12 cellular contexts compared by ENCODE assay signal in genomic region chr6:13455604-13456003, GRCh38. TPM values are rescaled to one million over a fixed set of nuclear protein-coding genes. Genes with fewer than 3 reads are reported as not detected.
DNase-seq lines count a peak whose midpoint lies in the region; ATAC-seq and FAIRE-seq lines count a peak whose summit lies in the region.
"Had no signal": no experiment of that assay in that cellular context is flagged by ENCODE, and none has a peak within 500 bp of the region (broad histone marks: within the 10 kb centered on the region; RNA-seq: fewer than 3 reads in every experiment).

No MANE protein-coding gene starts in this region.

- no peak for ATAC-seq in activated T-helper 17 cell treated with anti-CD3 and anti-CD28 coated beads, Interleukin-2, amount 50 U/mL, for 72 hours (replicated peaks)

- H3K4me1 Mint-ChIP-seq in activated T-cell treated with anti-CD3 and anti-CD28 coated beads, Interleukin-2, amount 50 U/mL, for 24 hours (ENCODE audit: low read depth) = peaks cover 86% of the 10 kb centered on the region
- peaks cover 16% of the 10 kb centered on the region for H3K4me1 Mint-ChIP-seq in activated T-helper 17 cell treated with anti-CD3 and anti-CD28 coated beads, Interleukin-2, amount 50 U/mL, for 72 hours

- peak overlapping the region; percentile 98 for H3K27ac ChIP-seq in stomach smooth muscle (ENCODE audit: low read length)
- H3K27ac ChIP-seq: SJCRH30 had no signal

- DNase-seq in activated T-cell treated with anti-CD3 and anti-CD28 coated beads, Interleukin-2, amount 50 U/mL, for 24 hours = no peak
- no peak for DNase-seq in activated T-cell treated with anti-CD3 and anti-CD28 coated beads, Interleukin-2, amount 50 U/mL, for 48 hours
- DNase-seq in GOT3 (lab: John Stamatoyannopoulos, UW) = no peak
- no peak for DNase-seq in RCC 7860 (ENCODE audit: low spot score)
- DNase-seq in MV-4-11 (lab: John Stamatoyannopoulos, UW) = no peak
- DNase-seq: NCI-H2227 treated with DMSO at 0.1 percent for 48 hours, SJCRH30 had no signal

- no peak for FAIRE-seq in RCC 7860 (lab: Jason Lieb, UNC)
- FAIRE-seq: H54, keratinocyte had no signal

- no peaks in the 10 kb centered on the region for H3K9me3 Mint-ChIP-seq in activated T-cell treated with anti-CD3 and anti-CD28 coated beads, Interleukin-2, amount 50 U/mL, for 24 hours
- no peaks in the 10 kb centered on the region for H3K9me3 Mint-ChIP-seq in activated T-helper 17 cell treated with anti-CD3 and anti-CD28 coated beads, Interleukin-2, amount 50 U/mL, for 72 hours

- H3K27me3 Mint-ChIP-seq in activated T-cell treated with anti-CD3 and anti-CD28 coated beads, Interleukin-2, amount 50 U/mL, for 24 hours = no peaks in the 10 kb centered on the region
- no peaks in the 10 kb centered on the region for H3K27me3 Mint-ChIP-seq in activated T-helper 17 cell treated with anti-CD3 and anti-CD28 coated beads, Interleukin-2, amount 50 U/mL, for 72 hours

- no peaks in the 10 kb centered on the region for H3K36me3 ChIP-seq in stomach smooth muscle (ENCODE audit: control insufficient read depth in 2 of 2, insufficient read depth in 2 of 2, low read length in 2 of 2)
- H3K36me3 ChIP-seq: SJCRH30 had no signal

- H3K4me1 ChIP-seq in stomach smooth muscle (ENCODE audit: control insufficient read depth, insufficient read depth, low read length) = peaks cover 74% of the 10 kb centered on the region

- H3K9ac ChIP-seq in stomach smooth muscle (ENCODE audit: low read length in 2 of 2) = peak overlapping the region; percentile 16 to 69

- H3K9me3 ChIP-seq in stomach smooth muscle (ENCODE audit: control insufficient read depth in 2 of 2, low read length in 2 of 2) = no peaks in the 10 kb centered on the region
- H3K9me3 ChIP-seq: SJCRH30 had no signal

- peaks cover 41% of the 10 kb centered on the region for H3K36me3 Mint-ChIP-seq in activated T-cell treated with anti-CD3 and anti-CD28 coated beads, Interleukin-2, amount 50 U/mL, for 24 hours (ENCODE audit: low read depth)
- peaks cover 5% of the 10 kb centered on the region for H3K36me3 Mint-ChIP-seq in activated T-helper 17 cell treated with anti-CD3 and anti-CD28 coated beads, Interleukin-2, amount 50 U/mL, for 72 hours (ENCODE audit: low read depth)

- H3K4me3 ChIP-seq in iPS-11a (ENCODE audit: low read depth, low read length) (peak overlapping the region; percentile 4), stomach smooth muscle (ENCODE audit: low read length in 2 of 2) (peak overlapping the region in 1 of 2 donors; percentile 29)
- H3K4me3 ChIP-seq: SJCRH30 had no signal

- peak overlapping the region; percentile 67 for H3K4me3 Mint-ChIP-seq in activated T-cell treated with anti-CD3 and anti-CD28 coated beads, Interleukin-2, amount 50 U/mL, for 24 hours
- peak overlapping the region; percentile 58 for H3K4me3 Mint-ChIP-seq in activated T-helper 17 cell treated with anti-CD3 and anti-CD28 coated beads, Interleukin-2, amount 50 U/mL, for 72 hours

- H3K27ac Mint-ChIP-seq in activated T-cell treated with anti-CD3 and anti-CD28 coated beads, Interleukin-2, amount 50 U/mL, for 24 hours = peak overlapping the region; percentile 99
- H3K27ac Mint-ChIP-seq in activated T-helper 17 cell treated with anti-CD3 and anti-CD28 coated beads, Interleukin-2, amount 50 U/mL, for 72 hours = peak overlapping the region; percentile 92

- H3K27me3 ChIP-seq in stomach smooth muscle (ENCODE audit: control insufficient read depth in 1 of 2, insufficient read depth in 2 of 2, low read length in 2 of 2) = no peaks in the 10 kb centered on the region
- H3K27me3 ChIP-seq: SJCRH30 had no signal

RNA-seq across cellular contexts. Expression of gene GFOD1, which starts 31.8 kb away (rescaled TPM):
- total RNA-seq in activated T-helper 17 cell treated with anti-CD3 and anti-CD28 coated beads, Interleukin-2, amount 50 U/mL, for 72 hours = 1 to 10 TPM; 1.1 to 2.1 TPM
